8 cellular contexts compared by ENCODE assay signal in genomic region chr17:42403150-42403549, GRCh38. TPM values are rescaled to one million over a fixed set of nuclear protein-coding genes. Genes with fewer than 3 reads are reported as not detected.
A peak's percentile ranks its signal among the peaks of the same experiment; 100 is the strongest.
DNase-seq lines count a peak whose midpoint lies in the region; ATAC-seq and TF ChIP-seq lines count a peak whose summit lies in the region.

No MANE protein-coding gene starts in this region.

- peaks cover 17 to 35% (median 31%) of the 10 kb centered on the region in 3 donors for H3K36me3 ChIP-seq in tibial artery

- POLR2A ChIA-PET in AG04450 (lab: Yijun Ruan, JAX): interaction anchor here (0.7 to 1.3 kb wide), 4 partner anchors 9 to 122 kb away, joined by 3 to 4 read pairs (median 3); partner anchors contain the start of gene CAVIN1

- H3K9me3 ChIP-seq in AG04450 (ENCODE audit: control insufficient read depth, insufficient read depth, low read length) (no peaks in the 10 kb centered on the region; the same call in 1 of the 2 replicates), tibial artery (no peaks in the 10 kb centered on the region)

- TF ChIP-seq EP300 in Ishikawa (IDR thresholded peaks at IDR 0.05; ENCODE audit: borderline replicate concordance): no peak

- H3K4me3 ChIP-seq in AG04450 (ENCODE audit: low read depth, low read length) (no peak overlapping the region), tibial artery (no peak overlapping the region)

- ATAC-seq in GM19351 (IDR thresholded peaks at IDR 0.05; ENCODE audit: unreplicated experiment): no peak
- no peak for ATAC-seq in GM21381 (IDR thresholded peaks at IDR 0.05; ENCODE audit: unreplicated experiment)

- no peak for DNase-seq in AG04450 (ENCODE audit: low read depth, low spot score)
- peak; percentile 44 for DNase-seq in activated T-cell treated with anti-CD3 and anti-CD28 coated beads for 48 hours (ENCODE audit: low read depth)
- DNase-seq in iPS-NIHi7 (ENCODE audit: extremely low spot score): peak; percentile 61
- no peak for DNase-seq in tibial artery
- no peak for DNase-seq in SW 1271 (lab: John Stamatoyannopoulos, UW)

- CTCF ChIA-PET in AG04450 (lab: Charles Lee): interaction anchor here (0.8 to 1.4 kb wide), 3 partner anchors 81 to 124 kb away, joined by 3 to 5 read pairs (median 3); no protein-coding TSS in a partner anchor

- H3K27ac ChIP-seq in AG04450 (ENCODE audit: low read depth, low read length): peak overlapping the region; percentile 42
- peak overlapping the region; percentile 31 to 100 for H3K27ac ChIP-seq in tibial artery

- peaks cover 5 to 76% (median 55%) of the 10 kb centered on the region in 4 donors for H3K4me1 ChIP-seq in tibial artery

- no peaks in the 10 kb centered on the region for H3K27me3 ChIP-seq in AG04450 (ENCODE audit: control insufficient read depth, insufficient read depth, low read length)
- no peaks in the 10 kb centered on the region for H3K27me3 ChIP-seq in tibial artery

- TF ChIP-seq CTCF in AG04450 (IDR thresholded peaks at IDR 0.05; ENCODE audit: low read depth, low read length) (0 out of 2 replicates have a peak, but pooled peaks have one; percentile 24), tibial artery (IDR thresholded peaks at IDR 0.05) (peak in 1 of 2 experiments; percentile 12)

- intact Hi-C loops in tibial artery (cut with DNase I; ENCODE audit: low total_unique reads): no loop called here

- TF ChIP-seq RAD21 in Ishikawa (IDR thresholded peaks at IDR 0.05; ENCODE audit: low read depth): peak; percentile 23; the same call in 1 of the 2 replicates

TF ChIP-seq in Ishikawa, 13 proteins besides CTCF, POLR2A, EP300 and RAD21:
- no peak for TF ChIP-seq ZBTB7A (IDR thresholded peaks at IDR 0.05; ENCODE audit: low read depth)
- TF ChIP-seq, protein P1, sequence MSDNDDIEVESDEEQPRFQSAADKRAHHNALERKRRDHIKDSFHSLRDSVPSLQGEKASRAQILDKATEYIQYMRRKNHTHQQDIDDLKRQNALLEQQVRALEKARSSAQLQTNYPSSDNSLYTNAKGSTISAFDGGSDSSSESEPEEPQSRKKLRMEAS (IDR thresholded peaks at IDR 0.05): no peak
- TF ChIP-seq TCF12 (IDR thresholded peaks at IDR 0.05; ENCODE audit: low read depth): no peak
- no peak for TF ChIP-seq NFIC (IDR thresholded peaks at IDR 0.05)
- TF ChIP-seq CREB1 (IDR thresholded peaks at IDR 0.05; ENCODE audit: low read depth): no peak
- no peak for TF ChIP-seq TAF1 (IDR thresholded peaks at IDR 0.05; ENCODE audit: low read depth)
- TF ChIP-seq FOXM1 (IDR thresholded peaks at IDR 0.05; ENCODE audit: borderline replicate concordance, low read depth): no peak
- no peak for TF ChIP-seq TEAD4 (IDR thresholded peaks at IDR 0.05)
- TF ChIP-seq, protein P2, sequence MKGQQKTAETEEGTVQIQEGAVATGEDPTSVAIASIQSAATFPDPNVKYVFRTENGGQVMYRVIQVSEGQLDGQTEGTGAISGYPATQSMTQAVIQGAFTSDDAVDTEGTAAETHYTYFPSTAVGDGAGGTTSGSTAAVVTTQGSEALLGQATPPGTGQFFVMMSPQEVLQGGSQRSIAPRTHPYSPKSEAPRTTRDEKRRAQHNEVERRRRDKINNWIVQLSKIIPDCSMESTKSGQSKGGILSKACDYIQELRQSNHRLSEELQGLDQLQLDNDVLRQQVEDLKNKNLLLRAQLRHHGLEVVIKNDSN (IDR thresholded peaks at IDR 0.05): no peak
- TF ChIP-seq EGR1 (IDR thresholded peaks at IDR 0.05): no peak
- no peak for TF ChIP-seq YY1 (IDR thresholded peaks at IDR 0.05; ENCODE audit: low read depth)
- no peak for TF ChIP-seq CEBPB (IDR thresholded peaks at IDR 0.05)
- TF ChIP-seq, protein P3, sequence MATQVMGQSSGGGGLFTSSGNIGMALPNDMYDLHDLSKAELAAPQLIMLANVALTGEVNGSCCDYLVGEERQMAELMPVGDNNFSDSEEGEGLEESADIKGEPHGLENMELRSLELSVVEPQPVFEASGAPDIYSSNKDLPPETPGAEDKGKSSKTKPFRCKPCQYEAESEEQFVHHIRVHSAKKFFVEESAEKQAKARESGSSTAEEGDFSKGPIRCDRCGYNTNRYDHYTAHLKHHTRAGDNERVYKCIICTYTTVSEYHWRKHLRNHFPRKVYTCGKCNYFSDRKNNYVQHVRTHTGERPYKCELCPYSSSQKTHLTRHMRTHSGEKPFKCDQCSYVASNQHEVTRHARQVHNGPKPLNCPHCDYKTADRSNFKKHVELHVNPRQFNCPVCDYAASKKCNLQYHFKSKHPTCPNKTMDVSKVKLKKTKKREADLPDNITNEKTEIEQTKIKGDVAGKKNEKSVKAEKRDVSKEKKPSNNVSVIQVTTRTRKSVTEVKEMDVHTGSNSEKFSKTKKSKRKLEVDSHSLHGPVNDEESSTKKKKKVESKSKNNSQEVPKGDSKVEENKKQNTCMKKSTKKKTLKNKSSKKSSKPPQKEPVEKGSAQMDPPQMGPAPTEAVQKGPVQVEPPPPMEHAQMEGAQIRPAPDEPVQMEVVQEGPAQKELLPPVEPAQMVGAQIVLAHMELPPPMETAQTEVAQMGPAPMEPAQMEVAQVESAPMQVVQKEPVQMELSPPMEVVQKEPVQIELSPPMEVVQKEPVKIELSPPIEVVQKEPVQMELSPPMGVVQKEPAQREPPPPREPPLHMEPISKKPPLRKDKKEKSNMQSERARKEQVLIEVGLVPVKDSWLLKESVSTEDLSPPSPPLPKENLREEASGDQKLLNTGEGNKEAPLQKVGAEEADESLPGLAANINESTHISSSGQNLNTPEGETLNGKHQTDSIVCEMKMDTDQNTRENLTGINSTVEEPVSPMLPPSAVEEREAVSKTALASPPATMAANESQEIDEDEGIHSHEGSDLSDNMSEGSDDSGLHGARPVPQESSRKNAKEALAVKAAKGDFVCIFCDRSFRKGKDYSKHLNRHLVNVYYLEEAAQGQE (IDR thresholded peaks at IDR 0.05; ENCODE audit: low read depth): no peak

RNA-seq across cellular contexts. Expression of gene STAT3, which starts 14.9 kb away (rescaled TPM):
- 77.1 and 83.4 TPM in 2 replicates for polyA plus RNA-seq in AG04450 (2011; rRNA removed)
- polyA minus RNA-seq in AG04450 (2011; rRNA and poly(A)+ RNA removed): 144 and 161 TPM in 2 replicates

RNA-seq across cellular contexts. Expression of gene CAVIN1, which starts 19.9 kb away (rescaled TPM):
- polyA plus RNA-seq in AG04450 (2011; rRNA removed): 326 and 390 TPM in 2 replicates
- polyA minus RNA-seq in AG04450 (2011; rRNA and poly(A)+ RNA removed): 252 and 273 TPM in 2 replicates

RNA-seq across cellular contexts. Expression of gene ATP6V0A1, which starts 55.5 kb away (rescaled TPM):
- polyA plus RNA-seq in AG04450 (2011; rRNA removed): 22.3 and 30.8 TPM in 2 replicates
- 60.2 and 84.4 TPM in 2 replicates for polyA minus RNA-seq in AG04450 (2011; rRNA and poly(A)+ RNA removed)

Comparison
In these comparisons a context has a peak if more than half of its experiments do, and no peak if none do; other contexts are left out.
1. DNase-seq: peak in activated T-cell treated with anti-CD3 and anti-CD28 coated beads for 48 hours (single experiment) and iPS-NIHi7 (single experiment); none in AG04450 (single experiment), tibial artery (0 of 2) and SW 1271 (0 of 2).